Comparison of ENCODE assay signal across 8 cellular contexts in genomic region chr1:247331526-247332214, GRCh38. TPM values are rescaled to one million over a fixed set of nuclear protein-coding genes. Genes with fewer than 3 reads are reported as not detected.
A peak's percentile ranks its signal among the peaks of the same experiment; 100 is the strongest.
DNase-seq lines count a peak whose midpoint lies in the region; ATAC-seq lines count a peak whose summit lies in the region.

Gene ZNF496, minus strand, starts transcription at chr1:247331867. Its CDS starts 2,289 bp downstream, at chr1:247329578.

- DNase-seq in CMK (ENCODE audit: low read depth) (peak; percentile 72), NCI-H82 (lab: John Stamatoyannopoulos, UW) (peak; percentile 94)
- DNase-seq in activated CD8-positive, alpha-beta memory T cell treated with anti-CD3 and anti-CD28 coated beads for 48 hours (ENCODE audit: low read depth in 2 of 3, low spot score in 2 of 3) = peak; percentile 23 to 38 (median 37)
- peak; percentile 44 to 51 for DNase-seq in stimulated activated CD8-positive, alpha-beta memory T cell treated with anti-CD3 and anti-CD28 coated beads, Interleukin-2, amount 100 ng/mL, for 48 hours (ENCODE audit: low read depth in 2 of 2)

- H3K4me1 ChIP-seq in mesodermal cell (ENCODE audit: control insufficient read depth, insufficient read depth, low read length, poor library complexity, severe bottlenecking) = peaks cover 9% of the 10 kb centered on the region

- in situ Hi-C loops in endometrial microvascular endothelial cells (cut with HindIII; ENCODE audit: inconsistent ontology term, low pct_unique_long_range_greater_than_20kb, low sequenced_read_pairs) = no loop called here

- peaks cover 50% of the 10 kb centered on the region for H3K36me3 ChIP-seq in mesodermal cell (ENCODE audit: control insufficient read depth, insufficient read depth, low read length)

- peak within 1 kb of the TSS; percentile 82 for H3K27ac ChIP-seq in mesodermal cell (ENCODE audit: low read depth, low read length, severe bottlenecking)

- no peaks in the 10 kb centered on the region for H3K9me3 ChIP-seq in mesodermal cell (ENCODE audit: control insufficient read depth, low read length)

- 0 to 1% methylated on average over 39 to 71 of the region's 92 CpGs for WGBS in mesodermal cell (ENCODE audit: insufficient coverage in 2 of 2), 2 experiments

- ATAC-seq in GM19455 (IDR thresholded peaks at IDR 0.05; ENCODE audit: unreplicated experiment) (peak; percentile 67), HG03575 (IDR thresholded peaks at IDR 0.05; ENCODE audit: extremely low read depth, insufficient number of reproducible peaks, low FRiP score, unreplicated experiment) (peak; percentile 63)

- H3K4me3 ChIP-seq in mesodermal cell (ENCODE audit: extremely low read depth, insufficient read depth, low read length, poor library complexity, severe bottlenecking) = peak within 1 kb of the TSS; percentile 79

RNA-seq across cellular contexts. Expression of gene ZNF496, which starts in this region (rescaled TPM):
- 30.8 TPM for total RNA-seq in endometrial microvascular endothelial cells (ENCODE audit: inconsistent ontology term)
- polyA plus RNA-seq in mesodermal cell (2013, experiment 1 of 2) = 36.2 TPM
- 31.9 TPM for polyA plus RNA-seq in mesodermal cell (2013, experiment 2 of 2)

Comparison
In these comparisons a context has a peak if more than half of its experiments do, and no peak if none do; other contexts are left out.
1. Peak in every context shown above with its lines: DNase-seq, ATAC-seq, H3K4me3 ChIP-seq and H3K27ac ChIP-seq.
2. DNase-seq: peak in every context shown above with its lines; median percentile 94 in NCI-H82; 72 in CMK; 48 in stimulated activated CD8-positive, alpha-beta memory T cell treated with anti-CD3 and anti-CD28 coated beads, Interleukin-2, amount 100 ng/mL, for 48 hours; 37 in activated CD8-positive, alpha-beta memory T cell treated with anti-CD3 and anti-CD28 coated beads for 48 hours.